ENCODE assay signal across 1 cellular context in the genomic region with DNA sequence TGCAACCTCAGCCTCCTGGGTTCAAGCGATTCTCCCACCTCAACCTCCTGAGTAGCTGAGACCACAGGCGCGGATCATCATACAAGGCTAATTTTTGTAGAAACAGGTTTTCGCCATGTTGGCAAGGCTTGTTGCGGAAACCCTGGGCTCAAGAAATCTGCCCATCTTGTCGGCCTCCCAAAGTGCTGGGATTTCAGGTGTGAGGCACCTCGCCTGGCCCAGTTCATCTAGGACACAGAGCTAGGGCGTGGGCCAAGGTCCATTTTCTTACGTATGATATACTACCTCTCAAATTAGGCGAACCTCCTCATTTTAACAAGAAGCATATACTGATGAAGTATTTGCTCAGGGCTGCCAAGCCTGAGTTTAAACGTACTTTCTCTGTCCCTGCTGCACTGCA.
TF ChIP-seq lines count a peak whose summit lies in the region.

No MANE protein-coding gene starts in this region.

TF ChIP-seq in HepG2, 621 proteins besides CTCF, POLR2A, EP300 and RAD21:
- TF ChIP-seq MED8 (CRISPR knock-in tag; IDR thresholded peaks at IDR 0.05; ENCODE audit: insufficient replicate concordance) (peak; percentile 17), PCBP1 (IDR thresholded peaks at IDR 0.05; ENCODE audit: borderline replicate concordance, low read depth, low read length) (no peak), KDM2A (CRISPR knock-in tag; IDR thresholded peaks at IDR 0.05; ENCODE audit: borderline replicate concordance, low read depth) (no peak), HNF4A (CRISPR knock-in tag; IDR thresholded peaks at IDR 0.05) (0 out of 2 replicates have a peak, but pooled peaks have one; percentile 6), GATAD1 (CRISPR knock-in tag; IDR thresholded peaks at IDR 0.05) (0 out of 2 replicates have a peak, but pooled peaks have one; percentile 7), ZNF841 (CRISPR knock-in tag; IDR thresholded peaks at IDR 0.05; ENCODE audit: borderline replicate concordance) (no peak), POLR2G (IDR thresholded peaks at IDR 0.05; ENCODE audit: low read depth, low read length) (0 out of 2 replicates have a peak, but pooled peaks have one; percentile 27), AGO2 (optimal IDR thresholded peaks at IDR 0.05; ENCODE audit: low read depth, low read length) (peak; percentile 32), ZSCAN21 (CRISPR knock-in tag; IDR thresholded peaks at IDR 0.05; ENCODE audit: borderline replicate concordance) (no peak), SRF (IDR thresholded peaks at IDR 0.05; ENCODE audit: low read depth, low read length) (no peak), TOE1 (CRISPR knock-in tag; IDR thresholded peaks at IDR 0.05) (no peak), SSRP1 (CRISPR knock-in tag; IDR thresholded peaks at IDR 0.05) (0 out of 2 replicates have a peak, but pooled peaks have one; percentile 39), ZNF30 (CRISPR knock-in tag; IDR thresholded peaks at IDR 0.05) (no peak), ZNF781 (CRISPR knock-in tag; IDR thresholded peaks at IDR 0.05; ENCODE audit: borderline replicate concordance, not compliant biosample characterization) (no peak), ZNF891 (CRISPR knock-in tag; IDR thresholded peaks at IDR 0.05) (peak; percentile 34; the same call in 1 of the 2 replicates), CENPX (CRISPR knock-in tag; IDR thresholded peaks at IDR 0.05) (no peak)
- TF ChIP-seq, protein P1, sequence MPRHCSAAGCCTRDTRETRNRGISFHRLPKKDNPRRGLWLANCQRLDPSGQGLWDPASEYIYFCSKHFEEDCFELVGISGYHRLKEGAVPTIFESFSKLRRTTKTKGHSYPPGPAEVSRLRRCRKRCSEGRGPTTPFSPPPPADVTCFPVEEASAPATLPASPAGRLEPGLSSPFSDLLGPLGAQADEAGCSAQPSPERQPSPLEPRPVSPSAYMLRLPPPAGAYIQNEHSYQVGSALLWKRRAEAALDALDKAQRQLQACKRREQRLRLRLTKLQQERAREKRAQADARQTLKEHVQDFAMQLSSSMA (CRISPR knock-in tag; IDR thresholded peaks at IDR 0.05) = no peak
- TF ChIP-seq, protein P2, sequence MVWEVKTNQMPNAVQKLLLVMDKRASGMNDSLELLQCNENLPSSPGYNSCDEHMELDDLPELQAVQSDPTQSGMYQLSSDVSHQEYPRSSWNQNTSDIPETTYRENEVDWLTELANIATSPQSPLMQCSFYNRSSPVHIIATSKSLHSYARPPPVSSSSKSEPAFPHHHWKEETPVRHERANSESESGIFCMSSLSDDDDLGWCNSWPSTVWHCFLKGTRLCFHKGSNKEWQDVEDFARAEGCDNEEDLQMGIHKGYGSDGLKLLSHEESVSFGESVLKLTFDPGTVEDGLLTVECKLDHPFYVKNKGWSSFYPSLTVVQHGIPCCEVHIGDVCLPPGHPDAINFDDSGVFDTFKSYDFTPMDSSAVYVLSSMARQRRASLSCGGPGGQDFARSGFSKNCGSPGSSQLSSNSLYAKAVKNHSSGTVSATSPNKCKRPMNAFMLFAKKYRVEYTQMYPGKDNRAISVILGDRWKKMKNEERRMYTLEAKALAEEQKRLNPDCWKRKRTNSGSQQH (CRISPR knock-in tag; IDR thresholded peaks at IDR 0.05; ENCODE audit: low read depth) = 0 out of 2 replicates have a peak, but pooled peaks have one; percentile 32
